In the genomic region with DNA sequence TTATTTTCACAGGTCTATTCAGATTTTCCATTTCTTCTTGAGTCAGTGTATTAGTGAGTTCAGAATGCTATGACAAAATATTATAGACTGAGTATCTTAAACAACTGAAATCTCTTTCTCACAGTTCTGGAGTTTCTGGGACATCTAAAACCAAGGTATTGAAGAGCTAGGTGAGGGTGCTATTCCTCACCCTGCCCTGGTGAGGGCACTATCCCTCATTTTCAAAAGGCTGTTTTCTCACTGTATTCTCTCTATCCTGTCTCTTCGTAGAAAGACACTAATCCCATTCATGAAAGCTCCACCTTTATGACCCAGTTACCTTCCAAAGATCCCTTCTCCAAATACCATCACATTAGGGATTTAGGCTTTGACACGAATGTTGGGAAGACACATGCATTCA, we compare ENCODE assay signal across 13 cellular contexts.
DNase-seq lines count a peak whose midpoint lies in the region; ATAC-seq and TF ChIP-seq lines count a peak whose summit lies in the region.
"Had no signal": no experiment of that assay in that cellular context is flagged by ENCODE, and none has a peak within 500 bp of the region (broad histone marks: within the 10 kb centered on the region; RNA-seq: fewer than 3 reads in every experiment).

No MANE protein-coding gene starts in this region.

- H3K27ac ChIP-seq in AG04450 (ENCODE audit: low read depth, low read length), result no peak overlapping the region
- H3K27ac ChIP-seq: body of pancreas, upper lobe of right lung had no signal

- ATAC-seq in GM18511 (IDR thresholded peaks at IDR 0.05; ENCODE audit: unreplicated experiment) (peak; percentile 63), HG02840 (IDR thresholded peaks at IDR 0.05; ENCODE audit: low FRiP score, unreplicated experiment) (no peak)
- no peak for ATAC-seq in activated naive CD4-positive, alpha-beta T cell treated with anti-CD3 and anti-CD28 coated beads, Interleukin-2, amount 50 U/mL, for 72 hours
- ATAC-seq: activated T-cell treated with anti-CD3 and anti-CD28 coated beads, Interleukin-2, amount 50 U/mL, for 72 hours; body of pancreas; upper lobe of right lung had no signal

- H3K9me3 ChIP-seq in AG04450 (ENCODE audit: control insufficient read depth, insufficient read depth, low read length), result no peaks in the 10 kb centered on the region
- H3K9me3 ChIP-seq: body of pancreas, upper lobe of right lung had no signal

- CTCF ChIA-PET in AG04450 (lab: Charles Lee), result interaction anchor here (0.8 to 1.0 kb wide), 2 partner anchors 12 to 19 kb away, joined by 3 read pairs; no protein-coding TSS in a partner anchor

- no peak overlapping the region for H3K4me3 ChIP-seq in AG04450 (ENCODE audit: low read depth, low read length)
- no peak overlapping the region for H3K4me3 ChIP-seq in epithelial cell of proximal tubule (ENCODE audit: low read depth, low read length)
- H3K4me3 ChIP-seq: body of pancreas, upper lobe of right lung had no signal

- DNase-seq in AG04450 (ENCODE audit: low read depth, low spot score) (no peak), NAMALWA (ENCODE audit: low spot score) (peak; percentile 49), epithelial cell of proximal tubule (ENCODE audit: low read depth) (no peak)
- DNase-seq in NK-92 treated with Interleukin-12 subunit alpha and Interleukin-12 subunit beta, amount 100 ng/mL, for 24 hours (lab: John Stamatoyannopoulos, UW), result no peak
- DNase-seq in activated CD8-positive, alpha-beta memory T cell treated with anti-CD3 and anti-CD28 coated beads, Interleukin-2, amount 50 U/mL, for 4 hours, result no peak
- DNase-seq in activated naive CD4-positive, alpha-beta T cell treated with anti-CD3 and anti-CD28 coated beads, Interleukin-2, amount 50 U/mL, for 72 hours (ENCODE audit: low spot score in 2 of 2), result no peak
- DNase-seq: activated T-cell treated with anti-CD3 and anti-CD28 coated beads, Interleukin-2, amount 50 U/mL, for 72 hours; body of pancreas; SHP77 treated with DMSO at 0.1 percent for 48 hours; small intestine; upper lobe of right lung had no signal

- H3K9me3 Mint-ChIP-seq in activated naive CD4-positive, alpha-beta T cell treated with anti-CD3 and anti-CD28 coated beads, Interleukin-2, amount 50 U/mL, for 72 hours, result peaks cover 16 to 30% of the 10 kb centered on the region in 2 donors

- POLR2A ChIA-PET in AG04450 (lab: Yijun Ruan, JAX), result no interaction called here

- no peaks in the 10 kb centered on the region for H3K27me3 ChIP-seq in AG04450 (ENCODE audit: control insufficient read depth, insufficient read depth, low read length)
- H3K27me3 ChIP-seq: body of pancreas, upper lobe of right lung had no signal

- no peak overlapping the region for H3K27ac Mint-ChIP-seq in activated naive CD4-positive, alpha-beta T cell treated with anti-CD3 and anti-CD28 coated beads, Interleukin-2, amount 50 U/mL, for 72 hours
- H3K27ac Mint-ChIP-seq: activated T-cell treated with anti-CD3 and anti-CD28 coated beads, Interleukin-2, amount 50 U/mL, for 72 hours had no signal

- no peaks in the 10 kb centered on the region for H3K36me3 Mint-ChIP-seq in activated naive CD4-positive, alpha-beta T cell treated with anti-CD3 and anti-CD28 coated beads, Interleukin-2, amount 50 U/mL, for 72 hours

- TF ChIP-seq CTCF in AG04450 (IDR thresholded peaks at IDR 0.05; ENCODE audit: low read depth, low read length) (0 out of 2 replicates have a peak, but pooled peaks have one; percentile 10), epithelial cell of proximal tubule (conservative IDR thresholded peaks at IDR 0.05; ENCODE audit: low read depth, low read length) (peak; percentile 29)
